1 cellular context compared by ENCODE assay signal in genomic region chr14:21069388-21070082, GRCh38.
TF ChIP-seq lines count a peak whose summit lies in the region.

No MANE protein-coding gene starts in this region.

TF ChIP-seq in HEK293, 187 proteins besides CTCF, POLR2A, EP300 and RAD21 (continued from another document):
- TF ChIP-seq PRDM6 (tag by site-specific recombination; IDR thresholded peaks at IDR 0.05), result no peak
- TF ChIP-seq BCL11B (tag by site-specific recombination; IDR thresholded peaks at IDR 0.05; ENCODE audit: low read depth), result no peak
- no peak for TF ChIP-seq KLF7 (tag by site-specific recombination; IDR thresholded peaks at IDR 0.05; ENCODE audit: borderline replicate concordance)
- no peak for TF ChIP-seq ZNF571 (tag by site-specific recombination; IDR thresholded peaks at IDR 0.05)
- no peak for TF ChIP-seq ZNF548 (tag by site-specific recombination; IDR thresholded peaks at IDR 0.05)
- TF ChIP-seq ZNF121 (tag by site-specific recombination; IDR thresholded peaks at IDR 0.05), result no peak
- TF ChIP-seq ZNF513 (tag by site-specific recombination; IDR thresholded peaks at IDR 0.05), result no peak
- no peak for TF ChIP-seq INSM2 (tag by site-specific recombination; IDR thresholded peaks at IDR 0.05)
- TF ChIP-seq ZNF10 (tag by site-specific recombination; IDR thresholded peaks at IDR 0.05), result no peak
- no peak for TF ChIP-seq ZNF146 (tag by site-specific recombination; IDR thresholded peaks at IDR 0.05)
- TF ChIP-seq ZNF777 (tag by site-specific recombination; IDR thresholded peaks at IDR 0.05; ENCODE audit: borderline replicate concordance), result no peak
- no peak for TF ChIP-seq GLI4 (tag by site-specific recombination; IDR thresholded peaks at IDR 0.05)
- TF ChIP-seq PATZ1 (tag by site-specific recombination; IDR thresholded peaks at IDR 0.05), result peak; percentile 37; the same call in 1 of the 2 replicates
- no peak for TF ChIP-seq ZNF664 (tag by site-specific recombination; IDR thresholded peaks at IDR 0.05)
- no peak for TF ChIP-seq ZNF140 (tag by site-specific recombination; IDR thresholded peaks at IDR 0.05)
- TF ChIP-seq ZBTB1 (tag by site-specific recombination; IDR thresholded peaks at IDR 0.05), result no peak
- no peak for TF ChIP-seq KLF10 (tag by site-specific recombination; IDR thresholded peaks at IDR 0.05)
- TF ChIP-seq ZNF362 (tag by site-specific recombination; IDR thresholded peaks at IDR 0.05), result no peak
- no peak for TF ChIP-seq ZNF354C (tag by site-specific recombination; IDR thresholded peaks at IDR 0.05; ENCODE audit: borderline replicate concordance, low read depth)
- TF ChIP-seq ZNF391 (tag by site-specific recombination; IDR thresholded peaks at IDR 0.05; ENCODE audit: borderline replicate concordance, low read depth), result no peak
- TF ChIP-seq ZNF549 (tag by site-specific recombination; IDR thresholded peaks at IDR 0.05), result no peak
- TF ChIP-seq TCF7L2 (IDR thresholded peaks at IDR 0.05; ENCODE audit: borderline replicate concordance, low read depth, low read length), result no peak
- TF ChIP-seq ZNF239 (tag by site-specific recombination; IDR thresholded peaks at IDR 0.05), result no peak
- no peak for TF ChIP-seq ZNF133 (tag by site-specific recombination; IDR thresholded peaks at IDR 0.05)
- TF ChIP-seq ZNF670 (tag by site-specific recombination; IDR thresholded peaks at IDR 0.05; ENCODE audit: low read depth), result no peak
- peak; percentile 43; the same call in 1 of the 2 replicates for TF ChIP-seq ZXDB (tag by site-specific recombination; IDR thresholded peaks at IDR 0.05)
- no peak for TF ChIP-seq TRIM28 (IDR thresholded peaks at IDR 0.05; ENCODE audit: borderline replicate concordance, low read length)
- TF ChIP-seq ZNF555 (tag by site-specific recombination; conservative IDR thresholded peaks at IDR 0.05), result no peak
- no peak for TF ChIP-seq ZNF654 (tag by site-specific recombination; IDR thresholded peaks at IDR 0.05; ENCODE audit: low read depth)
- no peak for TF ChIP-seq ZSCAN30 (tag by site-specific recombination; IDR thresholded peaks at IDR 0.05)
- TF ChIP-seq ZNF791 (tag by site-specific recombination; IDR thresholded peaks at IDR 0.05), result no peak
- 0 out of 2 replicates have a peak, but pooled peaks have one; percentile 9 for TF ChIP-seq KLF9 (tag by site-specific recombination; IDR thresholded peaks at IDR 0.05; ENCODE audit: low read depth)
- TF ChIP-seq ZNF16 (tag by site-specific recombination; IDR thresholded peaks at IDR 0.05; ENCODE audit: low read depth), result no peak
- TF ChIP-seq MZF1 (tag by site-specific recombination; IDR thresholded peaks at IDR 0.05; ENCODE audit: borderline replicate concordance), result no peak
- peak; percentile 44 for TF ChIP-seq KLF8 (tag by site-specific recombination; IDR thresholded peaks at IDR 0.05)
- TF ChIP-seq YY2 (tag by site-specific recombination; IDR thresholded peaks at IDR 0.05), result no peak
- no peak for TF ChIP-seq PRDM1 (tag by site-specific recombination; IDR thresholded peaks at IDR 0.05)
- no peak for TF ChIP-seq SCRT1 (tag by site-specific recombination; IDR thresholded peaks at IDR 0.05; ENCODE audit: borderline replicate concordance)
- no peak for TF ChIP-seq ZNF155 (tag by site-specific recombination; IDR thresholded peaks at IDR 0.05)
- TF ChIP-seq ZNF174 (tag by site-specific recombination; IDR thresholded peaks at IDR 0.05), result no peak
TF ChIP-seq in HEK293: peak in this region for 21.
